Comparison of ENCODE assay signal across 8 cellular contexts in genomic region chr5:134543820-134544692, GRCh38. TPM values are rescaled to one million over a fixed set of nuclear protein-coding genes. Genes with fewer than 3 reads are reported as not detected.
A peak's percentile ranks its signal among the peaks of the same experiment; 100 is the strongest.
DNase-seq lines count a peak whose midpoint lies in the region; ATAC-seq and TF ChIP-seq lines count a peak whose summit lies in the region.

No MANE protein-coding gene starts in this region.

- H2AFZ ChIP-seq in Loucy (ENCODE audit: low read length) = no peak overlapping the region

- H3K27ac ChIP-seq in esophagus muscularis mucosa (replicated peaks in 1 of 4) = peak overlapping the region; percentile 49 to 71 (median 58)

- peak overlapping the region; percentile 85 for H3K4me2 ChIP-seq in Loucy (ENCODE audit: low read depth, low read length, poor library complexity, severe bottlenecking)

- H3F3A ChIP-seq in Loucy (ENCODE audit: low read depth) = peaks cover 17% of the 10 kb centered on the region

- no peak for TF ChIP-seq CTCF in Loucy (conservative IDR thresholded peaks at IDR 0.05; ENCODE audit: low read length)
- TF ChIP-seq CTCF in esophagus muscularis mucosa (IDR thresholded peaks at IDR 0.05) = no peak

- peaks cover 3% of the 10 kb centered on the region; the same call in 1 of the 2 replicates for H3K36me3 ChIP-seq in Loucy (ENCODE audit: insufficient read depth, low read length)
- peaks cover 30 to 84% (median 62%) of the 10 kb centered on the region in 4 donors for H3K36me3 ChIP-seq in esophagus muscularis mucosa

- no peak for TF ChIP-seq EP300 in esophagus muscularis mucosa (IDR thresholded peaks at IDR 0.05)

- TF ChIP-seq POLR2A in esophagus muscularis mucosa (IDR thresholded peaks at IDR 0.05; ENCODE audit: low read depth) = no peak

- in situ Hi-C loops in KBM-7 (cut with MboI; ENCODE audit: low pct_unique_long_range_greater_than_20kb, low sequenced_read_pairs) = no loop called here

- peak overlapping the region; percentile 82 for H3K9ac ChIP-seq in Loucy (ENCODE audit: low read depth, low read length, poor library complexity, severe bottlenecking)

- DNase-seq in esophagus muscularis mucosa (ENCODE audit: extremely low spot score) (no peak), KBM-7 (no peak), GDM1 (lab: John Stamatoyannopoulos, UW) (no peak), NCI-H524 treated with DMSO at 0.1 percent for 48 hours (lab: John Stamatoyannopoulos, UW) (no peak), HPDE6-E6E7 (ENCODE audit: extremely low spot score) (no peak)

- H3K9me3 ChIP-seq in Loucy (ENCODE audit: insufficient read depth, low read depth, low read length) (no peaks in the 10 kb centered on the region), esophagus muscularis mucosa (no peaks in the 10 kb centered on the region)

- intact Hi-C loops in esophagus muscularis mucosa (cut with DNase I) = no loop called here

- ATAC-seq in GM18498 (IDR thresholded peaks at IDR 0.05; ENCODE audit: unreplicated experiment) (peak; percentile 52), GM21515 (IDR thresholded peaks at IDR 0.05; ENCODE audit: unreplicated experiment) (peak; percentile 46)

- peaks cover 48% of the 10 kb centered on the region for H3K79me2 ChIP-seq in Loucy (ENCODE audit: insufficient read depth, low read length)

- 70% methylated on average over 8 of the region's 11 CpGs for WGBS in esophagus muscularis mucosa

- no peaks in the 10 kb centered on the region for H3K9me2 ChIP-seq in Loucy (replicated peaks; ENCODE audit: low read depth, low read length)

- H3K4me3 ChIP-seq in Loucy (ENCODE audit: low read length, poor library complexity, severe bottlenecking) = peak overlapping the region; percentile 71
- no peak overlapping the region for H3K4me3 ChIP-seq in esophagus muscularis mucosa

- H3K27me3 ChIP-seq in Loucy (ENCODE audit: insufficient read depth, low read length, poor library complexity, severe bottlenecking) (no peaks in the 10 kb centered on the region), esophagus muscularis mucosa (no peaks in the 10 kb centered on the region)

- H3K4me1 ChIP-seq in Loucy (ENCODE audit: insufficient read depth, low read length, poor library complexity, severe bottlenecking) = peaks cover 23% of the 10 kb centered on the region
- peaks cover 53 to 76% (median 66%) of the 10 kb centered on the region in 4 donors for H3K4me1 ChIP-seq in esophagus muscularis mucosa

- H4K20me1 ChIP-seq in Loucy (ENCODE audit: insufficient read depth, low read length, poor library complexity, severe bottlenecking) = peaks cover 3% of the 10 kb centered on the region

RNA-seq across cellular contexts. Expression of gene JADE2, which starts 18.6 kb away (rescaled TPM):
- total RNA-seq in esophagus muscularis mucosa = 10 to 100 TPM; 55.5 to 95.5 (median 77.1) TPM
